Comparison of ENCODE assay signal across 8 cellular contexts in genomic region chr12:120639771-120640721, GRCh38. TPM values are rescaled to one million over a fixed set of nuclear protein-coding genes. Genes with fewer than 3 reads are reported as not detected.
A peak's percentile ranks its signal among the peaks of the same experiment; 100 is the strongest.
DNase-seq lines count a peak whose midpoint lies in the region; ATAC-seq and TF ChIP-seq lines count a peak whose summit lies in the region.

CABP1 (plus strand) TSS chr12:120640626; CDS start chr12:120640686, 60 bp downstream.

- TF ChIP-seq CTCF in GM12874 (IDR thresholded peaks at IDR 0.05; ENCODE audit: insufficient read depth, low read depth, low read length) (peak; percentile 63), fibroblast of the aortic adventitia (IDR thresholded peaks at IDR 0.05; ENCODE audit: insufficient read depth, low read length) (no peak)

- DNase-seq in NCI-H510A treated with DMSO at 0.1 percent for 48 hours (lab: John Stamatoyannopoulos, UW) = peak; percentile 48
- DNase-seq in activated T-cell treated with anti-CD3 and anti-CD28 coated beads for 24 hours (ENCODE audit: low read depth) = peak; percentile 59
- no peak for DNase-seq in fibroblast of the aortic adventitia (ENCODE audit: low read depth)
- no peak for DNase-seq in midbrain (lab: John Stamatoyannopoulos, UW)
- no peak for DNase-seq in DMS153 treated with DMSO at 0.1 percent for 48 hours (lab: John Stamatoyannopoulos, UW; ENCODE audit: unreplicated experiment)

- peak; percentile 68 for ATAC-seq in HG02610 (IDR thresholded peaks at IDR 0.05; ENCODE audit: unreplicated experiment)

- no peak within 1 kb of the TSS for H3K9ac ChIP-seq in rectal smooth muscle tissue (ENCODE audit: low read length)

- no peaks in the 10 kb centered on the region for H3K4me1 ChIP-seq in rectal smooth muscle tissue (ENCODE audit: control insufficient read depth, insufficient read depth, low read length)

- H3K4me3 ChIP-seq in fibroblast of the aortic adventitia (ENCODE audit: low read depth, low read length) (peak within 1 kb of the TSS; percentile 28), rectal smooth muscle tissue (ENCODE audit: low read length) (peak within 1 kb of the TSS; percentile 58)

- H3K36me3 ChIP-seq in rectal smooth muscle tissue (ENCODE audit: control insufficient read depth, insufficient read depth, low read length) = no peaks in the 10 kb centered on the region

- no peak within 1 kb of the TSS for H3K27ac ChIP-seq in rectal smooth muscle tissue (ENCODE audit: low read depth, low read length)

- peaks cover 29% of the 10 kb centered on the region for H3K27me3 ChIP-seq in rectal smooth muscle tissue (ENCODE audit: control insufficient read depth, insufficient read depth, low read length)

RNA-seq across cellular contexts. Expression of gene CABP1, which starts in this region (rescaled TPM):
- 0.54 TPM in 1 of 2 replicates, not detected in the other for total RNA-seq in fibroblast of the aortic adventitia (ENCODE audit: low replicate concordance)

Comparison
In these comparisons a context has a peak if more than half of its experiments do, and no peak if none do; other contexts are left out.
1. DNase-seq: peak in NCI-H510A treated with DMSO at 0.1 percent for 48 hours (single experiment) and activated T-cell treated with anti-CD3 and anti-CD28 coated beads for 24 hours (single experiment); none in fibroblast of the aortic adventitia (single experiment), midbrain (single experiment) and DMS153 treated with DMSO at 0.1 percent for 48 hours (single experiment).